In genomic region chr16:70396209-70396904, GRCh38 we compare ENCODE assay signal across 13 cellular contexts. TPM values are rescaled to one million over a fixed set of nuclear protein-coding genes. Genes with fewer than 3 reads are reported as not detected.
DNase-seq lines count a peak whose midpoint lies in the region; TF ChIP-seq lines count a peak whose summit lies in the region.
"Had no signal": no experiment of that assay in that cellular context is flagged by ENCODE, and none has a peak within 500 bp of the region (broad histone marks: within the 10 kb centered on the region; RNA-seq: fewer than 3 reads in every experiment).

No MANE protein-coding gene starts in this region.

- H3K4me1 Mint-ChIP-seq in glutamatergic neuron (ENCODE audit: low read depth, unreplicated experiment): peaks cover 52% of the 10 kb centered on the region

- DNase-seq in AG08396 (ENCODE audit: low spot score) (peak; percentile 45), HUDEP-2 (lab: John Stamatoyannopoulos, UW; ENCODE audit: unreplicated experiment in 76 of 76) (peak in 73 of 76 experiments; percentile 31 to 94 (median 79)), SK-N-DZ (ENCODE audit: low spot score) (peak; percentile 91), glutamatergic neuron (peak; percentile 91), posterior cingulate gyrus (no peak)
- DNase-seq in stimulated activated CD4-positive, alpha-beta T cell treated with anti-CD3 and anti-CD28 coated beads, Interleukin-4, amount 100 ng/mL, for 4 hours: no peak
- DNase-seq in stimulated activated naive CD4-positive, alpha-beta T cell treated with Interleukin-2 at 50 U/mL for 16 hours (lab: John Stamatoyannopoulos, UW): no peak
- DNase-seq in stimulated activated CD4-positive, alpha-beta T cell treated with anti-CD3 and anti-CD28 coated beads, Interleukin-2, amount 100 ng/mL, for 24 hours: no peak
- DNase-seq: hypothalamus; naive thymus-derived CD4-positive, alpha-beta T cell had no signal

- TF ChIP-seq CTCF in glutamatergic neuron (IDR thresholded peaks at IDR 0.05; ENCODE audit: partially characterized antibody, unreplicated experiment): no peak

- H3K36me3 Mint-ChIP-seq in glutamatergic neuron (ENCODE audit: unreplicated experiment): no peaks in the 10 kb centered on the region

- H3K27ac Mint-ChIP-seq in glutamatergic neuron (ENCODE audit: unreplicated experiment): peak overlapping the region; percentile 99
- H3K27ac Mint-ChIP-seq: B cell; stimulated activated naive CD8-positive, alpha-beta T cell treated with anti-CD3 and anti-CD28 coated beads, Interleukin-15, Interleukin-2, amounts not matched to agents 100 ng/mL and 50 ng/mL, for 24 hours had no signal

- peak overlapping the region; percentile 73 for H3K4me3 Mint-ChIP-seq in glutamatergic neuron (ENCODE audit: unreplicated experiment)
- H3K4me3 Mint-ChIP-seq: B cell; naive thymus-derived CD4-positive, alpha-beta T cell; stimulated activated naive CD8-positive, alpha-beta T cell treated with anti-CD3 and anti-CD28 coated beads, Interleukin-15, Interleukin-2, amounts not matched to agents 100 ng/mL and 50 ng/mL, for 24 hours; WTC11 had no signal

- intact Hi-C loops in posterior cingulate gyrus (cut with DNase I): no loop called here

- H3K9me3 Mint-ChIP-seq in glutamatergic neuron (ENCODE audit: unreplicated experiment): peaks cover 15% of the 10 kb centered on the region
- H3K9me3 Mint-ChIP-seq: naive thymus-derived CD4-positive, alpha-beta T cell; stimulated activated naive CD8-positive, alpha-beta T cell treated with anti-CD3 and anti-CD28 coated beads, Interleukin-15, Interleukin-2, amounts not matched to agents 100 ng/mL and 50 ng/mL, for 24 hours; WTC11 had no signal

- peaks cover 8% of the 10 kb centered on the region for H3K27me3 Mint-ChIP-seq in glutamatergic neuron (ENCODE audit: unreplicated experiment)
- H3K27me3 Mint-ChIP-seq: B cell; naive thymus-derived CD4-positive, alpha-beta T cell; stimulated activated naive CD8-positive, alpha-beta T cell treated with anti-CD3 and anti-CD28 coated beads, Interleukin-15, Interleukin-2, amounts not matched to agents 100 ng/mL and 50 ng/mL, for 24 hours had no signal

RNA-seq across cellular contexts. Expression of gene ST3GAL2, which starts 42.5 kb away (rescaled TPM):
- 31.8 and 44.0 TPM in 2 replicates for polyA plus RNA-seq in SK-N-DZ (2014; cell fraction: cytosol; rRNA removed)
- 12.1 and 15.1 TPM in 2 replicates for polyA plus RNA-seq in SK-N-DZ (2014; cell fraction: nucleus; rRNA removed)
- 134 TPM for total RNA-seq in glutamatergic neuron (ENCODE audit: unreplicated experiment)

RNA-seq across cellular contexts. Expression of gene DDX19A, which starts 49.7 kb away (rescaled TPM):
- polyA plus RNA-seq in SK-N-DZ (2014; cell fraction: cytosol; rRNA removed): 59.8 and 63.9 TPM in 2 replicates
- polyA plus RNA-seq in SK-N-DZ (2014; cell fraction: nucleus; rRNA removed): 30.8 and 37.6 TPM in 2 replicates
- 33.0 TPM for total RNA-seq in glutamatergic neuron (ENCODE audit: unreplicated experiment)

RNA-seq across cellular contexts. Expression of gene FCSK, which starts 58.0 kb away (rescaled TPM):
- 5.6 and 8.2 TPM in 2 replicates for polyA plus RNA-seq in SK-N-DZ (2014; cell fraction: cytosol; rRNA removed)
- polyA plus RNA-seq in SK-N-DZ (2014; cell fraction: nucleus; rRNA removed): 34.9 and 44.3 TPM in 2 replicates
- 15.4 TPM for total RNA-seq in glutamatergic neuron (ENCODE audit: unreplicated experiment)

Comparison
In these comparisons a context has a peak if more than half of its experiments do, and no peak if none do; other contexts are left out.
1. DNase-seq: peak in AG08396 (single experiment), HUDEP-2 (73 of 76), SK-N-DZ (single experiment) and glutamatergic neuron (single experiment); none in stimulated activated CD4-positive, alpha-beta T cell treated with anti-CD3 and anti-CD28 coated beads, Interleukin-4, amount 100 ng/mL, for 4 hours (0 of 2), posterior cingulate gyrus (0 of 10), stimulated activated naive CD4-positive, alpha-beta T cell treated with Interleukin-2 at 50 U/mL for 16 hours (single experiment) and stimulated activated CD4-positive, alpha-beta T cell treated with anti-CD3 and anti-CD28 coated beads, Interleukin-2, amount 100 ng/mL, for 24 hours (0 of 2).